ENCODE assay signal across 1 cellular context in the genomic region with DNA sequence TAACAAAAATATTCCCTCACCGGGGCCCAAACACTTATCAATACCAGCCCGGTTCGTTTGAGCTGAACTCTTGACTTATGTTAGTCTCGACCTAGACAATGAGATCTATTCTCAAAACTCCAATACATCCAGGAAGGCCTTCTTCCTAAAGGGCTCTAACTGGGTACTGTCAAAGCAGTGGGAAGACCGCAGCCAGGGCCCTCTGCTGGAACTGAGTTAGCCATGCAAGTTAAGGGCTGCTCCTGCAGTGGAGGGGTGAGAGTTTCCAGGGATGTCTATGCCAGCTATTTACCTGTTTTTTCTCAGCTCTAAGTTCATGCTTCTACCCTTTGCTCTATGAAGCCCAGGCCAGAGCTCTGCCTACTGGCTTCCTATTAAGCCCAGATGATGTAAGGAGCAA.
TF ChIP-seq lines count a peak whose summit lies in the region.

No MANE protein-coding gene starts in this region.

TF ChIP-seq in HCT116, 20 proteins besides CTCF, POLR2A, EP300 and RAD21 (continued from another document):
- TF ChIP-seq YY1 (IDR thresholded peaks at IDR 0.05; ENCODE audit: extremely low read depth, insufficient replicate concordance, low read depth, low read length) (no peak), CEBPB (IDR thresholded peaks at IDR 0.05; ENCODE audit: low read depth) (no peak), EZH2 (IDR thresholded peaks at IDR 0.05) (no peak)
TF ChIP-seq in HCT116: peak in this region for 0.
